ENCODE assay signal across 8 cellular contexts in the genomic region with DNA sequence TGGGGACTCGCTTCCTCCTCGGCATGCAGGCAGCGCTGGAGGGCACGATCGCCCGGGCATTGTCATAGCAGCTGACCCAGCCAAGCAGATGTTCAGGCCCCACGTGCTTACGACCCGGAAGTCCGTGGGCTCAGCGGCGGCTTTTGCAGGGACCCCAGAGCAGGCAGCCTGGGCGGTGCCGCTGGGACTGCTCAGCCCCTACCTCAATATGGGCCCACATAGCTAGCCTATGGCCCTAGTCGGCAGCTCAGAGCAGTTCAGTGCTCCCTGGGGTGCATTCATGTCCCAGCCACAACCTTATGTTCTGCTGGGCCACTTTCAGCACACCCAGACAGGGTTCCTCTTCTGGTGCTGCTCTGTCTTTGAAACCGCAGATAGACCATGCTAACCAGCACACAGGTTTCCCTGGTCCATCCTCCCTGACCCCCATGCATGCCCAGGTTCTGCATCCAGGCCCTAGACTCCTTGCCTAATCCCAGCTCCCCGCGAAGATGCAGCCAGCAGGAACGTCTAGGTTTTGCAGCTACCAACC. TPM values are rescaled to one million over a fixed set of nuclear protein-coding genes. Genes with fewer than 3 reads are reported as not detected.
DNase-seq lines count a peak whose midpoint lies in the region; ATAC-seq lines count a peak whose summit lies in the region.

No MANE protein-coding gene starts in this region.

- no peaks in the 10 kb centered on the region for H3K36me3 Mint-ChIP-seq in activated CD4-positive, alpha-beta T cell treated with anti-CD3 and anti-CD28 coated beads for 36 hours (ENCODE audit: low read depth)

- ATAC-seq in HG03439 (IDR thresholded peaks at IDR 0.05; ENCODE audit: unreplicated experiment) = peak; percentile 89
- peak; percentile 93 for ATAC-seq in activated CD4-positive, alpha-beta T cell treated with anti-CD3 and anti-CD28 coated beads for 36 hours

- no peaks in the 10 kb centered on the region for H3K27me3 Mint-ChIP-seq in activated CD4-positive, alpha-beta T cell treated with anti-CD3 and anti-CD28 coated beads for 36 hours

- peak overlapping the region; percentile 98 for H3K27ac Mint-ChIP-seq in activated CD4-positive, alpha-beta T cell treated with anti-CD3 and anti-CD28 coated beads for 36 hours

- POLR2A ChIA-PET in activated CD4-positive, alpha-beta T cell treated with anti-CD3 and anti-CD28 coated beads for 36 hours (lab: Charles Lee) = interaction anchor here (0.9 to 2.2 kb wide), 3 partner anchors 10 to 16 kb away, joined by 3 to 10 read pairs (median 7); a partner anchor contains a TSS

- CTCF ChIA-PET in activated CD4-positive, alpha-beta T cell treated with anti-CD3 and anti-CD28 coated beads for 36 hours (lab: Charles Lee) = interaction anchor here (0.6 to 1.3 kb wide), 6 partner anchors 14 to 350 kb away, joined by 3 to 4 read pairs (median 3); no protein-coding TSS in a partner anchor

- H3K4me3 Mint-ChIP-seq in activated CD4-positive, alpha-beta T cell treated with anti-CD3 and anti-CD28 coated beads for 36 hours = peak overlapping the region; percentile 86

- intact Hi-C loops in activated CD4-positive, alpha-beta T cell treated with anti-CD3 and anti-CD28 coated beads for 36 hours (cut with DNase I, micrococcal nuclease) = loop anchor here in 1 of 2 experiments (1.0 kb wide), 1 partner anchor 9 kb away; no protein-coding TSS in a partner anchor

- H3K9me3 Mint-ChIP-seq in activated CD4-positive, alpha-beta T cell treated with anti-CD3 and anti-CD28 coated beads for 36 hours (ENCODE audit: low read depth) = no peaks in the 10 kb centered on the region

- DNase-seq in Ammon's horn (ENCODE audit: low spot score) = peak; percentile 79
- peak; percentile 70 for DNase-seq in GM19238 (ENCODE audit: insufficient read length, low spot score)
- DNase-seq in activated CD4-positive, alpha-beta T cell treated with anti-CD3 and anti-CD28 coated beads for 36 hours = peak; percentile 84
- peak; percentile 71 for DNase-seq in ecto neural progenitor cell (ENCODE audit: low spot score)
- peak; percentile 60 for DNase-seq in midbrain (lab: John Stamatoyannopoulos, UW)
- DNase-seq in stimulated activated CD8-positive, alpha-beta memory T cell treated with anti-CD3 and anti-CD28 coated beads, Interleukin-2, amount 100 ng/mL, for 48 hours (ENCODE audit: low read depth in 2 of 2) = peak; percentile 61 to 63
- DNase-seq in NCI-H446 (lab: John Stamatoyannopoulos, UW) = no peak

- peaks cover 16% of the 10 kb centered on the region for H3K4me1 Mint-ChIP-seq in activated CD4-positive, alpha-beta T cell treated with anti-CD3 and anti-CD28 coated beads for 36 hours

RNA-seq across cellular contexts. Expression of a gene that starts 10.4 kb away (rescaled TPM):
- 100 to 1,000 TPM; 291 to 390 TPM for total RNA-seq in activated CD4-positive, alpha-beta T cell treated with anti-CD3 and anti-CD28 coated beads for 36 hours

RNA-seq across cellular contexts. Expression of a gene that starts 33.3 kb away (rescaled TPM):
- total RNA-seq in activated CD4-positive, alpha-beta T cell treated with anti-CD3 and anti-CD28 coated beads for 36 hours = 100 to 1,000 TPM; 128 to 130 TPM

RNA-seq across cellular contexts. Expression of a gene that starts 55.8 kb away (rescaled TPM):
- total RNA-seq in activated CD4-positive, alpha-beta T cell treated with anti-CD3 and anti-CD28 coated beads for 36 hours = not detected

Comparison
In these comparisons a context has a peak if more than half of its experiments do, and no peak if none do; other contexts are left out.
1. DNase-seq: peak in Ammon's horn (single experiment), GM19238 (single experiment), activated CD4-positive, alpha-beta T cell treated with anti-CD3 and anti-CD28 coated beads for 36 hours (single experiment), ecto neural progenitor cell (single experiment), midbrain (single experiment) and stimulated activated CD8-positive, alpha-beta memory T cell treated with anti-CD3 and anti-CD28 coated beads, Interleukin-2, amount 100 ng/mL, for 48 hours (2 of 2); none in NCI-H446 (0 of 2).